In genomic region chr4:143302526-143302925, GRCh38 we compare ENCODE assay signal across 20 cellular contexts. TPM values are rescaled to one million over a fixed set of nuclear protein-coding genes. Genes with fewer than 3 reads are reported as not detected.
A peak's percentile ranks its signal among the peaks of the same experiment; 100 is the strongest.
DNase-seq lines count a peak whose midpoint lies in the region; ATAC-seq, FAIRE-seq and TF ChIP-seq lines count a peak whose summit lies in the region.
"Had no signal": no experiment of that assay in that cellular context is flagged by ENCODE, and none has a peak within 500 bp of the region (broad histone marks: within the 10 kb centered on the region; RNA-seq: fewer than 3 reads in every experiment).

No MANE protein-coding gene starts in this region.

- H3K27ac ChIP-seq in HepG2 (ENCODE audit: extremely low read length, insufficient read depth, low read length) (no peak overlapping the region), right lobe of liver (no peak overlapping the region), K562 (ENCODE audit: extremely low read depth, low read depth, low read length) (no peak overlapping the region), right cardiac atrium (ENCODE audit: low read length) (no peak overlapping the region)
- H3K27ac ChIP-seq: psoas muscle, vagina had no signal

- H3K9me1 ChIP-seq in K562 (ENCODE audit: control insufficient read depth, insufficient read depth, low read length): no peaks in the 10 kb centered on the region

- H2AFZ ChIP-seq in HepG2 (ENCODE audit: low read length) (no peak overlapping the region), K562 (ENCODE audit: low read depth, low read length) (no peak overlapping the region)

- no TSS peak for BruUV-seq in HepG2 (replicated peaks; lab: Mats Ljungman, UMichigan)
- no TSS peak for BruUV-seq in K562 (replicated peaks; lab: Mats Ljungman, UMichigan)

- H3K4me1 ChIP-seq in HepG2 (ENCODE audit: insufficient read depth, low read length) (no peaks in the 10 kb centered on the region), right lobe of liver (no peaks in the 10 kb centered on the region), K562 (replicated peaks in 1 of 2; ENCODE audit: control insufficient read depth in 2 of 2, insufficient read depth in 2 of 2, low read length in 2 of 2) (no peaks in the 10 kb centered on the region; a peak in 1 of 5 replicates), right cardiac atrium (ENCODE audit: control insufficient read depth, insufficient read depth, low read length) (no peaks in the 10 kb centered on the region)
- H3K4me1 ChIP-seq: psoas muscle, vagina had no signal

- H3K9ac ChIP-seq in HepG2 (ENCODE audit: insufficient read depth, low read depth, low read length) (no peak overlapping the region), K562 (ENCODE audit: insufficient read depth in 1 of 2, low read depth in 2 of 2, low read length in 2 of 2) (no peak overlapping the region)

- H3K9me3 ChIP-seq in HepG2 (ENCODE audit: low read length): no peaks in the 10 kb centered on the region
- H3K9me3 ChIP-seq in right lobe of liver: no peaks in the 10 kb centered on the region
- H3K9me3 ChIP-seq in K562 (replicated peaks; ENCODE audit: control insufficient read depth, insufficient read depth, low read depth, low read length): no peaks in the 10 kb centered on the region
- H3K9me3 ChIP-seq in right cardiac atrium (ENCODE audit: control insufficient read depth, low read length): no peaks in the 10 kb centered on the region
- H3K9me3 ChIP-seq: psoas muscle, vagina had no signal

- no peaks in the 10 kb centered on the region for H3K36me3 ChIP-seq in HepG2 (replicated peaks in 1 of 2; ENCODE audit: control insufficient read depth in 1 of 2, insufficient read depth in 2 of 2, low read length in 2 of 2)
- H3K36me3 ChIP-seq in right lobe of liver: no peaks in the 10 kb centered on the region
- H3K36me3 ChIP-seq in K562 (ENCODE audit: control insufficient read depth, insufficient read depth, low read length): no peaks in the 10 kb centered on the region
- H3K36me3 ChIP-seq: vagina had no signal

- TF ChIP-seq CTCF in HepG2 (CRISPR knock-in tag; IDR thresholded peaks at IDR 0.05) (no peak), right lobe of liver (IDR thresholded peaks at IDR 0.05) (no peak), K562 (IDR thresholded peaks at IDR 0.05 in 2 of 3, conservative IDR thresholded peaks at IDR 0.05 in 1 of 3; ENCODE audit: insufficient read depth in 2 of 3, low read depth in 1 of 3, low read length in 3 of 3) (no peak)

- CTCF ChIA-PET in HepG2 (lab: Yijun Ruan, JAX; ENCODE audit: low intra/inter-chr PET ratio, low total read pairs): no interaction called here
- CTCF ChIA-PET in K562 (lab: Yijun Ruan, JAX; ENCODE audit: low intra/inter-chr PET ratio): no interaction called here

- WGBS in HepG2 (ENCODE audit: low lambda C conversion rate): 83% methylated on average over 1 of the region's 1 CpG
- WGBS in right lobe of liver (ENCODE audit: insufficient coverage, low coverage, low lambda C conversion rate, missing lambda C conversion rate): 13% methylated on average over 1 of the region's 1 CpG
- WGBS in K562 (ENCODE audit: insufficient coverage, low coverage, missing lambda C conversion rate): 0% methylated on average over 1 of the region's 1 CpG
- 32% methylated on average over 1 of the region's 1 CpG for WGBS in right cardiac atrium

- TF ChIP-seq POLR2A in HepG2 (IDR thresholded peaks at IDR 0.05; ENCODE audit: insufficient read depth in 1 of 2, low read depth in 2 of 2, low read length in 2 of 2): no peak
- no peak for TF ChIP-seq POLR2A in right lobe of liver (IDR thresholded peaks at IDR 0.05)
- no peak for TF ChIP-seq POLR2A in K562 (conservative IDR thresholded peaks at IDR 0.05)

- ATAC-seq in HepG2: no peak
- ATAC-seq in right lobe of liver: no peak
- ATAC-seq in K562: no peak
- peak; percentile 36 to 58 for ATAC-seq in right cardiac atrium
- ATAC-seq in GM21825 (IDR thresholded peaks at IDR 0.05; ENCODE audit: unreplicated experiment): no peak
- ATAC-seq: activated T-cell treated with anti-CD3 and anti-CD28 coated beads, Interleukin-2, amount 50 U/mL, for 4 hours; psoas muscle had no signal

- TF ChIP-seq EP300 in HepG2 (IDR thresholded peaks at IDR 0.05; ENCODE audit: low read depth in 2 of 2, low read length in 2 of 2): no peak
- no peak for TF ChIP-seq EP300 in HepG2 (CRISPR knock-in tag; IDR thresholded peaks at IDR 0.05; ENCODE audit: borderline replicate concordance)
- no peak for TF ChIP-seq EP300 in K562 (IDR thresholded peaks at IDR 0.05; ENCODE audit: low read length)

- intact Hi-C loops in HepG2 (cut with micrococcal nuclease; ENCODE audit: unreplicated experiment) (no loop called here), right lobe of liver (cut with DNase I) (no loop called here), K562 (cut with micrococcal nuclease) (no loop called here), right cardiac atrium (cut with DNase I) (no loop called here)

- H3K27me3 ChIP-seq in HepG2 (ENCODE audit: control insufficient read depth in 1 of 2, insufficient read depth in 2 of 2, low read length in 2 of 2) (no peaks in the 10 kb centered on the region), right lobe of liver (no peaks in the 10 kb centered on the region), K562 (ENCODE audit: control insufficient read depth in 2 of 2, insufficient read depth in 2 of 2, low read length in 2 of 2) (peaks cover 0 to 8% of the 10 kb centered on the region in 2 experiments; a peak in 3 of 5 replicates), right cardiac atrium (ENCODE audit: control insufficient read depth, insufficient read depth) (no peaks in the 10 kb centered on the region)
- H3K27me3 ChIP-seq: vagina had no signal

- H4K20me1 ChIP-seq in HepG2 (ENCODE audit: insufficient read depth, low read length): no peaks in the 10 kb centered on the region
- no peaks in the 10 kb centered on the region for H4K20me1 ChIP-seq in K562 (replicated peaks; ENCODE audit: control insufficient read depth, insufficient read depth, low read length)

- DNase-seq in HepG2 (ENCODE audit: low spot score) (no peak), right lobe of liver (no peak), K562 (ENCODE audit: extremely low read depth in 1 of 4, low spot score in 3 of 4) (no peak), right cardiac atrium (no peak), NAMALWA (ENCODE audit: low spot score) (no peak), NCI-H2196 (lab: John Stamatoyannopoulos, UW; ENCODE audit: unreplicated experiment) (no peak)
- DNase-seq in activated CD4-positive, CD25-positive, alpha-beta regulatory T cell (lab: John Stamatoyannopoulos, UW): no peak
- DNase-seq: activated CD4-positive, alpha-beta memory T cell treated with anti-CD3 and anti-CD28 coated beads, Interleukin-2, amount 10 ng/mL, durations not matched to agents 7 days and 5 days; activated naive CD4-positive, alpha-beta T cell treated with anti-CD3 and anti-CD28 coated beads, Interleukin-2, amount 10 ng/mL, durations not matched to agents 7 days and 5 days; activated T-cell treated with anti-CD3 and anti-CD28 coated beads, Interleukin-2, amount 50 U/mL, for 4 hours; Kasumi-1; NCI-H1105; NCI-H2081 treated with DMSO at 0.1 percent for 48 hours; NCI-H524; psoas muscle; stimulated activated CD4-positive, alpha-beta T cell treated with anti-CD3 and anti-CD28 coated beads, Interleukin-12 subunit alpha, Interleukin-12 subunit beta, amount 100 ng/mL, for 4 hours; stimulated activated CD8-positive, alpha-beta memory T cell treated with anti-CD3 and anti-CD28 coated beads, Interleukin-4, amount 100 ng/mL, for 48 hours; T-helper 2 cell had no signal

- H3K79me2 ChIP-seq in HepG2 (ENCODE audit: insufficient read depth, low read length) (no peaks in the 10 kb centered on the region), K562 (ENCODE audit: control insufficient read depth, insufficient read depth, low read length) (no peaks in the 10 kb centered on the region)

- no peak overlapping the region for H3K4me3 ChIP-seq in HepG2 (replicated peaks in 1 of 3; ENCODE audit: insufficient read depth in 1 of 3, low read depth in 2 of 3, low read length in 3 of 3)
- no peak overlapping the region for H3K4me3 ChIP-seq in right lobe of liver
- H3K4me3 ChIP-seq in K562: no peak overlapping the region
- no peak overlapping the region for H3K4me3 ChIP-seq in right cardiac atrium (ENCODE audit: low read length)
- H3K4me3 ChIP-seq: psoas muscle, vagina had no signal

- TF ChIP-seq RAD21 in HepG2 (CRISPR knock-in tag; IDR thresholded peaks at IDR 0.05) (no peak), K562 (CRISPR knock-in tag; conservative IDR thresholded peaks at IDR 0.05 in 1 of 2, IDR thresholded peaks at IDR 0.05 in 1 of 2) (no peak)

- POLR2A ChIA-PET in HepG2 (lab: Yijun Ruan, JAX) (no interaction called here), K562 (lab: Yijun Ruan, JAX) (interaction anchor here (1.0 to 1.8 kb wide), 2 partner anchors 11 to 14 kb away, joined by 3 to 7 read pairs; no protein-coding TSS in a partner anchor)

- FAIRE-seq in HepG2 (lab: Jason Lieb, UNC) (no peak), K562 (lab: Jason Lieb, UNC) (no peak)

- no peak overlapping the region for H3K4me2 ChIP-seq in HepG2 (ENCODE audit: low read depth, low read length)
- H3K4me2 ChIP-seq in K562 (ENCODE audit: insufficient read depth, low read length): no peak overlapping the region

- in situ Hi-C loops in HepG2 (cut with HindIII; ENCODE audit: extremely low pct_ligation_motif_present, low pct_unique_long_range_greater_than_20kb) (no loop called here), K562 (cut with MboI) (no loop called here)

RNA-seq across cellular contexts. Expression of gene GAB1, which starts 34.1 kb away (rescaled TPM):
- total RNA-seq in HepG2 (2016; rRNA removed; fragmentation: Illumina TruSeq; extraction: Trizol) (14.7 and 17.8 TPM in 2 replicates), right lobe of liver (10 to 100 TPM in 2 of 6 experiments, 1 to 10 TPM in 4; 7.0 to 13.0 (median 9.7) TPM), K562 (2014; rRNA removed) (5.3 and 8.9 TPM in 2 replicates), K562 (2014; rRNA removed; fragmentation: Illumina TruSeq; extraction: Trizol) (9.7 and 12.0 TPM in 2 replicates), K562 (2015; rRNA removed; fragmentation: Illumina TruSeq; extraction: Trizol) (8.0 and 8.7 TPM in 2 replicates), K562 (2021) (10.3 and 10.9 TPM in 2 replicates), right cardiac atrium (10 to 100 TPM; 46.8 to 73.4 (median 59.0) TPM)
- 9.7 and 12.8 TPM in 2 replicates for total RNA-seq in HepG2 (2016; cell fraction: cytosol; rRNA removed; fragmentation: Illumina TruSeq; extraction: Trizol; ENCODE audit: low read depth)
- total RNA-seq in HepG2 (2016; cell fraction: insoluble cytoplasmic fraction; rRNA removed; fragmentation: Illumina TruSeq; extraction: Trizol): 15.0 and 17.5 TPM in 2 replicates
- 9.3 and 9.5 TPM in 2 replicates for total RNA-seq in HepG2 (2016; cell fraction: membrane; rRNA removed; fragmentation: Illumina TruSeq; extraction: Trizol)
- total RNA-seq in HepG2 (2016; cell fraction: nucleus; rRNA removed; fragmentation: Illumina TruSeq; extraction: Trizol): 24.7 and 28.9 TPM in 2 replicates
- polyA plus RNA-seq in HepG2 (2011; rRNA removed) (6.8 and 8.7 TPM in 2 replicates), K562 (2011; rRNA removed) (7.5 and 8.8 TPM in 2 replicates), K562 (2014; fragmentation: Illumina TruSeq; extraction: Trizol) (12.4 and 14.6 TPM in 2 replicates), K562 (2014; fragmentation: Nextera tagmentation; extraction: Ambion mirVana) (1 to 10 TPM; 1.3 to 2.2 TPM), K562 (2014; rRNA removed) (2.9 and 7.1 TPM in 2 replicates), right cardiac atrium (11.0 TPM)
- 2.3 and 3.7 TPM in 2 replicates for polyA plus RNA-seq in HepG2 (2011; cell fraction: cytosol; rRNA removed)
- polyA plus RNA-seq in HepG2 (2011; cell fraction: nucleus; rRNA removed): 6.2 and 8.6 TPM in 2 replicates
- polyA plus RNA-seq in HepG2 (2012): 7.5 and 8.7 TPM in 2 replicates
- 0.36 and 0.77 TPM in 2 replicates for polyA plus RNA-seq in HepG2 (2016; cell fraction: cytosol; fragmentation: Illumina TruSeq; extraction: Trizol; ENCODE audit: low read depth)
- 13.9 and 14.1 TPM in 2 replicates for polyA plus RNA-seq in HepG2 (2016; cell fraction: insoluble cytoplasmic fraction; fragmentation: Illumina TruSeq; extraction: Trizol; ENCODE audit: low read depth)
- 1.1 and 1.3 TPM in 2 replicates for polyA plus RNA-seq in HepG2 (2016; cell fraction: membrane; fragmentation: Illumina TruSeq; extraction: Trizol; ENCODE audit: low read depth)
- 17.0 and 17.5 TPM in 2 replicates for polyA plus RNA-seq in HepG2 (2016; cell fraction: nucleus; fragmentation: Illumina TruSeq; extraction: Trizol; ENCODE audit: insufficient read depth, low read depth)
- polyA minus RNA-seq in HepG2 (2011; rRNA and poly(A)+ RNA removed; ENCODE audit: low replicate concordance): 4.9 and 14.7 TPM in 2 replicates
- 6.5 and 6.9 TPM in 2 replicates for polyA minus RNA-seq in HepG2 (2011; cell fraction: cytosol; rRNA and poly(A)+ RNA removed)
- polyA minus RNA-seq in HepG2 (2011; cell fraction: nucleus; rRNA and poly(A)+ RNA removed): 40.7 and 43.9 TPM in 2 replicates
- total RNA-seq in K562 (2011; cell fraction: chromatin; rRNA removed; ENCODE audit: low replicate concordance): 25.0 and 56.0 TPM in 2 replicates
- 10.0 and 11.8 TPM in 2 replicates for total RNA-seq in K562 (2011; cell fraction: nucleolus; rRNA removed)
- total RNA-seq in K562 (2011; cell fraction: nucleoplasm; rRNA removed): 25.5 and 30.8 TPM in 2 replicates
- 3.1 and 3.5 TPM in 2 replicates for polyA plus RNA-seq in K562 (2011; cell fraction: cytosol; rRNA removed)
- polyA plus RNA-seq in K562 (2011; cell fraction: nucleus; rRNA removed): 14.7 and 16.9 TPM in 2 replicates
- polyA plus RNA-seq in K562 (2012): 2.7 and 5.0 TPM in 2 replicates
- polyA minus RNA-seq in K562 (2011; rRNA and poly(A)+ RNA removed): 17.5 and 25.5 TPM in 2 replicates
- 7.1 and 7.4 TPM in 2 replicates for polyA minus RNA-seq in K562 (2011; cell fraction: cytosol; rRNA and poly(A)+ RNA removed)
- polyA minus RNA-seq in K562 (2011; cell fraction: nucleus; rRNA and poly(A)+ RNA removed): 14.5 and 16.8 TPM in 2 replicates

Comparison
In these comparisons a context has a peak if more than half of its experiments do, and no peak if none do; other contexts are left out.
1. ATAC-seq: peak in right cardiac atrium (2 of 2); none in HepG2 (single experiment), right lobe of liver (0 of 4), K562 (single experiment) and GM21825 (single experiment).
2. Of the 241 proteins assayed by ChIP-seq in both HepG2 and K562: peak only in HepG2: MAFF; only in K562: MAFG; in both: MAFK; in neither: 238.